In genomic region chr9:127776195-127776918, GRCh38 we compare ENCODE assay signal across 9 cellular contexts. TPM values are rescaled to one million over a fixed set of nuclear protein-coding genes. Genes with fewer than 3 reads are reported as not detected.
DNase-seq lines count a peak whose midpoint lies in the region; ATAC-seq and TF ChIP-seq lines count a peak whose summit lies in the region.
"Had no signal": no experiment of that assay in that cellular context is flagged by ENCODE, and none has a peak within 500 bp of the region (broad histone marks: within the 10 kb centered on the region; RNA-seq: fewer than 3 reads in every experiment).

No MANE protein-coding gene starts in this region.

- no peaks in the 10 kb centered on the region for H3K27me3 ChIP-seq in iPS-20b (ENCODE audit: insufficient read depth, low read length)

- H3K4me3 ChIP-seq in GM12875 (ENCODE audit: low read depth, low read length) (peak overlapping the region; percentile 81), iPS-20b (ENCODE audit: low read length) (no peak overlapping the region)

- peak overlapping the region; percentile 45; the same call in 1 of the 2 replicates for H3K9ac ChIP-seq in iPS-20b (ENCODE audit: low read depth, low read length)

- POLR2A ChIA-PET in activated CD8-positive, alpha-beta T cell treated with anti-CD3 and anti-CD28 coated beads for 36 hours (lab: Charles Lee): interaction anchor here (0.9 to 4.5 kb wide), 3 partner anchors 8 to 42 kb away, joined by 3 to 32 read pairs (median 8); partner anchors contain the start of genes CDK9 and TOR2A

- no peak for TF ChIP-seq CTCF in GM12875 (IDR thresholded peaks at IDR 0.05; ENCODE audit: borderline replicate concordance, insufficient read depth, low read depth, low read length)
- no peak for TF ChIP-seq CTCF in activated CD8-positive, alpha-beta T cell treated with anti-CD3 and anti-CD28 coated beads for 36 hours (IDR thresholded peaks at IDR 0.05)

- no peak overlapping the region for H3K27ac ChIP-seq in iPS-20b (ENCODE audit: low read length)
- H3K27ac ChIP-seq: epithelial cell of prostate had no signal

- intact Hi-C loops in activated CD8-positive, alpha-beta T cell treated with anti-CD3 and anti-CD28 coated beads for 36 hours (cut with micrococcal nuclease): no loop called here

- no peaks in the 10 kb centered on the region for H3K9me3 ChIP-seq in iPS-20b (ENCODE audit: insufficient read depth, low read depth, low read length)

- no peaks in the 10 kb centered on the region for H3K9me3 Mint-ChIP-seq in activated CD8-positive, alpha-beta T cell treated with anti-CD3 and anti-CD28 coated beads for 36 hours

- DNase-seq in Kasumi-1 (lab: John Stamatoyannopoulos, UW): peak; percentile 79 to 84
- peak; percentile 90 for DNase-seq in activated CD8-positive, alpha-beta T cell treated with anti-CD3 and anti-CD28 coated beads for 36 hours
- peak; percentile 79 for DNase-seq in stimulated activated CD8-positive, alpha-beta memory T cell treated with anti-CD3 and anti-CD28 coated beads, Interleukin-4, amount 100 ng/mL, for 48 hours
- DNase-seq in AG08395 (ENCODE audit: low spot score): no peak
- DNase-seq in NCI-H146 treated with DMSO at 0.1 percent for 48 hours (lab: John Stamatoyannopoulos, UW; ENCODE audit: unreplicated experiment): no peak

- H3K4me1 Mint-ChIP-seq in activated CD8-positive, alpha-beta T cell treated with anti-CD3 and anti-CD28 coated beads for 36 hours (ENCODE audit: low read depth): peaks cover 31% of the 10 kb centered on the region

- CTCF ChIA-PET in activated CD8-positive, alpha-beta T cell treated with anti-CD3 and anti-CD28 coated beads for 36 hours (lab: Charles Lee): interaction anchor here (1.2 to 16.0 kb wide), 4 partner anchors 7 to 145 kb away, joined by 4 to 144 read pairs (median 8); partner anchors contain the start of genes CDK9, SH2D3C and TOR2A

- peak overlapping the region; percentile 99 for H3K27ac Mint-ChIP-seq in activated CD8-positive, alpha-beta T cell treated with anti-CD3 and anti-CD28 coated beads for 36 hours

- no peaks in the 10 kb centered on the region for H3K27me3 Mint-ChIP-seq in activated CD8-positive, alpha-beta T cell treated with anti-CD3 and anti-CD28 coated beads for 36 hours

- ATAC-seq in activated CD8-positive, alpha-beta T cell treated with anti-CD3 and anti-CD28 coated beads for 36 hours: peak; percentile 50
- ATAC-seq in HG03045 (IDR thresholded peaks at IDR 0.05; ENCODE audit: unreplicated experiment): no peak

- peaks cover 7% of the 10 kb centered on the region; the same call in 1 of the 2 replicates for H3K4me1 ChIP-seq in iPS-20b (ENCODE audit: insufficient read depth, low read length)

- H3K36me3 Mint-ChIP-seq in activated CD8-positive, alpha-beta T cell treated with anti-CD3 and anti-CD28 coated beads for 36 hours (ENCODE audit: low read depth): peaks cover 33% of the 10 kb centered on the region

- H3K36me3 ChIP-seq in iPS-20b (ENCODE audit: insufficient read depth, low read depth, low read length): no peaks in the 10 kb centered on the region

- peak overlapping the region; percentile 99 for H3K4me3 Mint-ChIP-seq in activated CD8-positive, alpha-beta T cell treated with anti-CD3 and anti-CD28 coated beads for 36 hours

RNA-seq across cellular contexts. Expression of gene SH2D3C, which starts 2.1 kb away (rescaled TPM):
- total RNA-seq in activated CD8-positive, alpha-beta T cell treated with anti-CD3 and anti-CD28 coated beads for 36 hours: 10 to 100 TPM; 29.9 to 30.3 TPM

RNA-seq across cellular contexts. Expression of gene CDK9, which starts 9.5 kb away (rescaled TPM):
- 10 to 100 TPM; 86.2 to 91.6 TPM for total RNA-seq in activated CD8-positive, alpha-beta T cell treated with anti-CD3 and anti-CD28 coated beads for 36 hours

RNA-seq across cellular contexts. Expression of gene FPGS, which starts 26.3 kb away (rescaled TPM):
- 10 to 100 TPM; 79.8 to 80.4 TPM for total RNA-seq in activated CD8-positive, alpha-beta T cell treated with anti-CD3 and anti-CD28 coated beads for 36 hours

RNA-seq across cellular contexts. Expression of gene TOR2A, which starts 41.3 kb away (rescaled TPM):
- total RNA-seq in activated CD8-positive, alpha-beta T cell treated with anti-CD3 and anti-CD28 coated beads for 36 hours: 10 to 100 TPM; 14.4 to 16.1 TPM

Comparison
In these comparisons a context has a peak if more than half of its experiments do, and no peak if none do; other contexts are left out.
1. DNase-seq: peak in Kasumi-1 (2 of 2), activated CD8-positive, alpha-beta T cell treated with anti-CD3 and anti-CD28 coated beads for 36 hours (single experiment) and stimulated activated CD8-positive, alpha-beta memory T cell treated with anti-CD3 and anti-CD28 coated beads, Interleukin-4, amount 100 ng/mL, for 48 hours (single experiment); none in AG08395 (single experiment) and NCI-H146 treated with DMSO at 0.1 percent for 48 hours (single experiment).